2 cellular contexts compared by ENCODE assay signal in the genomic region with DNA sequence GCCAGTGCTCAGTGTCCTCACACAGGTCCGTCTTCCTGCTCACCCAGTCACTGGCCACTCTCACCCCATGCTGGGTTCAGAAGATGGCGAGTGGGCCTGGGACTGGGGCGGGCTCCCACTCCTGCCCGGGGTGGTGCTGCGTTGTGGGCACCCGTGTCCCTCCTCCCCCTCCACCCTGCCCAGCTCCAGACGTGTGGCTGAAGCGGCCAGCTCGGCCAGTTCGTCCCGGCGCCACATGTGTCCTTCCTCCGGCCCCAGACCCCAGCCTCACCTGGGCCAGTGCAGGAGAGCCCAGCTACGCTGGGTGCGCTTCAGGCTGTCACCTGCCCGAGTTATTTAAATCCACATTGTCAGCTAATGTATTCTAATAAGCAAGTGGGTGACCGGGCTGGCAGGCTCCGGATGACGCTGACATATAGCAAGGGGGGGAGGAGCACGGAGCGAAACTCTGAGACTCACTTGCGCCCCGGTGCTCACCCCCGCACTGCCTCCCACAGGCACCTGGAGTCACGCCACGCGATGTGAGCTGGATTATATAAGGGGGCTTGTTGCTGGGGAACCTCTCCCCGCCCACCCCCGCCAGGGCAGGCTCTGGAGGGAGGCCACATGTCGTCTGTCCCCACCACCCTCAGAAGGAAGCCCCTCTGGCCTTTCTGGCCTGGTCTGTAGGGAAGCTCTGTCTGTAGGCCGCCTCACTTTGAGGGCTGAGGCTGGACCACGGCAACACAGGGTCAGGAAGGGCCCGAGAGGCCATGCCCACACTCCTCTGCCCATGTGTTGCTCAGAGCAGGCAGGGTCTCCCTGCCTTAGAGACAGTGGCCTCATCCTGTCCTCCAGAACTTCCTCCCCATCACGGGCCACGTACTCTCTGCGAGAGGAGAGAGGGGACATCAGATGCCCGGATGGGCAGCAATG.
TF ChIP-seq lines count a peak whose summit lies in the region.

No MANE protein-coding gene starts in this region.

TF ChIP-seq in SK-N-SH, 30 proteins besides CTCF, POLR2A, EP300 and RAD21:
- no peak for TF ChIP-seq TAF1 (IDR thresholded peaks at IDR 0.05; ENCODE audit: borderline replicate concordance, low read depth, low read length)
- TF ChIP-seq FOSL2 (IDR thresholded peaks at IDR 0.05; ENCODE audit: borderline replicate concordance, low read depth): no peak

TF ChIP-seq in HepG2, 621 proteins besides CTCF, POLR2A, EP300 and RAD21:
- TF ChIP-seq ZNF274 (CRISPR knock-in tag; IDR thresholded peaks at IDR 0.05) (0 out of 2 replicates have a peak, but pooled peaks have one; percentile 49), IKZF4 (CRISPR knock-in tag; IDR thresholded peaks at IDR 0.05; ENCODE audit: borderline replicate concordance, low read depth, not compliant biosample characterization) (no peak), AHR (CRISPR knock-in tag; IDR thresholded peaks at IDR 0.05) (peak; percentile 13; the same call in 1 of the 2 replicates), ZC3H13 (CRISPR knock-in tag; IDR thresholded peaks at IDR 0.05) (no peak), ZFP41 (CRISPR knock-in tag; IDR thresholded peaks at IDR 0.05; ENCODE audit: borderline replicate concordance) (no peak), ZFX (CRISPR knock-in tag; IDR thresholded peaks at IDR 0.05; ENCODE audit: low read depth) (0 out of 2 replicates have a peak, but pooled peaks have one; percentile 33), THAP9 (CRISPR knock-in tag; IDR thresholded peaks at IDR 0.05; ENCODE audit: borderline replicate concordance) (0 out of 2 replicates have a peak, but pooled peaks have one; percentile 33)
